22 cellular contexts compared by ENCODE assay signal in the genomic region with DNA sequence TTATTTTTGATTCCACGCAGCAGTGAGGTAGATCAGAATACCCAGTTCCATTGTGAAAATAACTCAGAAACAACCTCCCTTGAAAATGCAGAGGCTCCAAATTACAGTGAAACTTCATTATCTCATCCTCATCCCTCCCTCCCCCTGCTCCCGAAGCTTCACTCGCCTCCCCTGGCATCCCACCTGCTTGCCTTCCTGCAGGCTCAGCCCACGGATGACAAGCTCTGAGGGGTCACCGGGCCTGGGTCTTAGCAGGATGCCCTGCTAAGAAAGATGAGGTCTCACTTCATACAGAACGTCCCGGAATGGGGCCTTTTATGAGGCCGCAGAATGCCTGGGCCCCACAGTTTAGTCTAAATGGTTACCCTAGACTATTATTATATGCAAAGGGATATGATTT. TPM values are rescaled to one million over a fixed set of nuclear protein-coding genes. Genes with fewer than 3 reads are reported as not detected.
DNase-seq lines count a peak whose midpoint lies in the region; ATAC-seq and TF ChIP-seq lines count a peak whose summit lies in the region.
"Had no signal": no experiment of that assay in that cellular context is flagged by ENCODE, and none has a peak within 500 bp of the region (broad histone marks: within the 10 kb centered on the region; RNA-seq: fewer than 3 reads in every experiment).

No MANE protein-coding gene starts in this region.

- peaks cover 12% of the 10 kb centered on the region for H3K9me3 ChIP-seq in mesenchymal stem cell (ENCODE audit: control insufficient read depth, low read length)

- peaks cover 4% of the 10 kb centered on the region for H3K4me1 Mint-ChIP-seq in activated CD8-positive, alpha-beta memory T cell treated with anti-CD3 and anti-CD28 coated beads, Interleukin-2, amount 10 ng/mL, durations not matched to agents 7 days and 5 days

- peaks cover 8% of the 10 kb centered on the region for H3K9me3 Mint-ChIP-seq in activated CD8-positive, alpha-beta memory T cell treated with anti-CD3 and anti-CD28 coated beads, Interleukin-2, amount 10 ng/mL, durations not matched to agents 7 days and 5 days (ENCODE audit: low read depth)

- H3K27ac ChIP-seq in dorsolateral prefrontal cortex (peak overlapping the region in 46 of 59 donors; percentile 4 to 82 (median 63)), mesenchymal stem cell (ENCODE audit: low read length, poor library complexity, severe bottlenecking) (no peak overlapping the region)
- H3K27ac ChIP-seq: BLaER1 treated with 17β-estradiol and CSF1 and Interleukin-3, amounts not matched to agents 10 nM and 100 nM; KMS-11 had no signal

- no peak overlapping the region for H3K18ac ChIP-seq in mesenchymal stem cell (ENCODE audit: low read depth in 1 of 2, low read length in 2 of 2)

- no peak overlapping the region for H2BK120ac ChIP-seq in mesenchymal stem cell (ENCODE audit: low read depth, low read length)

- peaks cover 0 to 20% of the 10 kb centered on the region in 2 experiments for H3K36me3 ChIP-seq in mesenchymal stem cell (ENCODE audit: control insufficient read depth in 1 of 2, insufficient read depth in 2 of 2, low read depth in 1 of 2, low read length in 2 of 2)
- H3K36me3 ChIP-seq: BLaER1 treated with 17β-estradiol and CSF1 and Interleukin-3, amounts not matched to agents 10 nM and 100 nM had no signal

- no peak overlapping the region for H2BK12ac ChIP-seq in mesenchymal stem cell (ENCODE audit: low read length in 2 of 2)

- H3K4me1 ChIP-seq in mesenchymal stem cell (ENCODE audit: control insufficient read depth, insufficient read depth, low read depth, low read length), result peaks cover 5% of the 10 kb centered on the region

- H3K79me1 ChIP-seq in mesenchymal stem cell (replicated peaks; ENCODE audit: low read length, poor library complexity, severe bottlenecking), result peaks cover 28% of the 10 kb centered on the region

- no peak for ATAC-seq in activated CD8-positive, alpha-beta memory T cell treated with anti-CD3 and anti-CD28 coated beads, Interleukin-2, amount 10 ng/mL, durations not matched to agents 7 days and 5 days
- ATAC-seq in sciatic nerve (no peak), GM21447 (IDR thresholded peaks at IDR 0.05; ENCODE audit: unreplicated experiment) (no peak)
- ATAC-seq: CD8-positive, alpha-beta T cell; Panc1 had no signal

- H3K14ac ChIP-seq in mesenchymal stem cell (ENCODE audit: low read length in 2 of 2), result no peak overlapping the region

- H3K4ac ChIP-seq in mesenchymal stem cell (ENCODE audit: low read depth in 1 of 2, low read length in 2 of 2), result no peak overlapping the region

- H3K4me2 ChIP-seq in mesenchymal stem cell (ENCODE audit: low read length, poor library complexity, severe bottlenecking), result no peak overlapping the region
- H3K4me2 ChIP-seq: KMS-11 had no signal

- CTCF ChIA-PET in activated CD8-positive, alpha-beta memory T cell treated with anti-CD3 and anti-CD28 coated beads, Interleukin-2, amount 10 ng/mL, durations not matched to agents 7 days and 5 days (lab: Charles Lee), result no interaction called here

- no peak overlapping the region for H4K91ac ChIP-seq in mesenchymal stem cell (ENCODE audit: low read length)

- H3K27me3 ChIP-seq in dorsolateral prefrontal cortex, result peaks cover 0 to 8% (median 0%) of the 10 kb centered on the region in 45 donors
- peaks cover 0 to 16% of the 10 kb centered on the region in 2 experiments for H3K27me3 ChIP-seq in mesenchymal stem cell (ENCODE audit: control insufficient read depth in 1 of 2, insufficient read depth in 1 of 2, low read length in 2 of 2)
- H3K27me3 ChIP-seq: BLaER1 treated with 17β-estradiol and CSF1 and Interleukin-3, amounts not matched to agents 10 nM and 100 nM had no signal

- H2AK5ac ChIP-seq in mesenchymal stem cell (ENCODE audit: low read length, severe bottlenecking), result no peak overlapping the region

- peaks cover 21% of the 10 kb centered on the region for H3K27me3 Mint-ChIP-seq in activated CD8-positive, alpha-beta memory T cell treated with anti-CD3 and anti-CD28 coated beads, Interleukin-2, amount 10 ng/mL, durations not matched to agents 7 days and 5 days

- no peak overlapping the region for H4K8ac ChIP-seq in mesenchymal stem cell (ENCODE audit: low read length)

- TF ChIP-seq CTCF in dorsolateral prefrontal cortex (IDR thresholded peaks at IDR 0.05 in 54 of 56, conservative IDR thresholded peaks at IDR 0.05 in 2 of 56; ENCODE audit: low read depth in 1 of 56, partially characterized antibody in 56 of 56), result no peak

- 90% methylated on average over 7 of the region's 8 CpGs for WGBS in mesenchymal stem cell

- intact Hi-C loops in dorsolateral prefrontal cortex (cut with DNase I) (no loop called here), sciatic nerve (cut with DNase I) (no loop called here)

- peak; percentile 13 for DNase-seq in activated CD8-positive, alpha-beta memory T cell treated with anti-CD3 and anti-CD28 coated beads for 24 hours
- no peak for DNase-seq in activated CD8-positive, alpha-beta memory T cell treated with anti-CD3 and anti-CD28 coated beads, Interleukin-2, amount 10 ng/mL, durations not matched to agents 7 days and 5 days
- DNase-seq in dorsolateral prefrontal cortex, result peak in 4 of 10 donors; percentile 3 to 36 (median 25)
- peak; percentile 35 for DNase-seq in sciatic nerve (ENCODE audit: low spot score)
- peak; percentile 22 for DNase-seq in ureter (ENCODE audit: low spot score)
- no peak for DNase-seq in mesenchymal stem cell
- no peak for DNase-seq in stimulated activated CD4-positive, alpha-beta T cell treated with anti-CD3 and anti-CD28 coated beads, Interleukin-4, amount 100 ng/mL, for 4 hours
- DNase-seq: 8988T; IMR-90; NCI-H1092 treated with DMSO at 0.1 percent for 48 hours; NCI-H1436 treated with DMSO at 0.1 percent for 48 hours; NCI-H1930; NCI-H345; NCI-H524; NCI-H774; NK-92 treated with Interleukin-12 subunit alpha and Interleukin-12 subunit beta, amount 100 ng/mL, for 24 hours had no signal

- H3K36me3 Mint-ChIP-seq in activated CD8-positive, alpha-beta memory T cell treated with anti-CD3 and anti-CD28 coated beads, Interleukin-2, amount 10 ng/mL, durations not matched to agents 7 days and 5 days, result peaks cover 9% of the 10 kb centered on the region
- H3K36me3 Mint-ChIP-seq: CD8-positive, alpha-beta T cell had no signal

- no peak overlapping the region for H3K27ac Mint-ChIP-seq in activated CD8-positive, alpha-beta memory T cell treated with anti-CD3 and anti-CD28 coated beads, Interleukin-2, amount 10 ng/mL, durations not matched to agents 7 days and 5 days
- H3K27ac Mint-ChIP-seq: CD8-positive, alpha-beta T cell had no signal

- no peak overlapping the region for H3K9ac ChIP-seq in mesenchymal stem cell (ENCODE audit: low read length)
- H3K9ac ChIP-seq: BLaER1 treated with 17β-estradiol and CSF1 and Interleukin-3, amounts not matched to agents 10 nM and 100 nM; KMS-11 had no signal

- no peak overlapping the region for H2AFZ ChIP-seq in mesenchymal stem cell (ENCODE audit: low read depth, low read length)

- H3K23ac ChIP-seq in mesenchymal stem cell (ENCODE audit: low read length in 2 of 2), result no peak overlapping the region

- H3K4me3 ChIP-seq in dorsolateral prefrontal cortex (no peak overlapping the region), mesenchymal stem cell (ENCODE audit: insufficient read depth in 1 of 2, low read depth in 1 of 2, low read length in 2 of 2) (no peak overlapping the region)
- H3K4me3 ChIP-seq: BLaER1 treated with 17β-estradiol and CSF1 and Interleukin-3, amounts not matched to agents 10 nM and 100 nM had no signal

- no peak overlapping the region for H3K4me3 Mint-ChIP-seq in activated CD8-positive, alpha-beta memory T cell treated with anti-CD3 and anti-CD28 coated beads, Interleukin-2, amount 10 ng/mL, durations not matched to agents 7 days and 5 days
- H3K4me3 Mint-ChIP-seq: CD8-positive, alpha-beta T cell had no signal

- H2BK15ac ChIP-seq in mesenchymal stem cell (ENCODE audit: low read depth, poor library complexity, severe bottlenecking), result no peak overlapping the region

- no peak overlapping the region for H2BK5ac ChIP-seq in mesenchymal stem cell (ENCODE audit: low read depth, low read length, poor library complexity, severe bottlenecking)

RNA-seq across cellular contexts. Expression of gene FXYD6, which starts 20.2 kb away (rescaled TPM):
- total RNA-seq in activated CD8-positive, alpha-beta memory T cell treated with anti-CD3 and anti-CD28 coated beads, Interleukin-2, amount 10 ng/mL, durations not matched to agents 7 days and 5 days, result under 1 TPM; 0.12 to 0.20 TPM
- total RNA-seq in dorsolateral prefrontal cortex, result 100 to 1,000 TPM; 188 to 567 (median 374) TPM
- 141 TPM for total RNA-seq in sciatic nerve
- 41.8 TPM for total RNA-seq in ureter
- 52.5 TPM for polyA plus RNA-seq in mesenchymal stem cell (2013, experiment 1 of 2)
- 53.1 TPM for polyA plus RNA-seq in mesenchymal stem cell (2013, experiment 2 of 2)
- total RNA-seq: CD8-positive, alpha-beta T cell; G401; IMR-90 had no signal

RNA-seq across cellular contexts. Expression of gene FXYD2, which starts 31.7 kb away (rescaled TPM):
- 10 to 100 TPM; 13.1 to 19.0 TPM for total RNA-seq in activated CD8-positive, alpha-beta memory T cell treated with anti-CD3 and anti-CD28 coated beads, Interleukin-2, amount 10 ng/mL, durations not matched to agents 7 days and 5 days
- total RNA-seq in dorsolateral prefrontal cortex (10 to 100 TPM in 5 of 120 experiments, 1 to 10 TPM in 115; 1.5 to 14.9 (median 4.6) TPM), sciatic nerve (6.6 TPM), ureter (1.6 TPM)
- 1.0 TPM for polyA plus RNA-seq in mesenchymal stem cell (2013, experiment 1 of 2)
- 0.58 TPM for polyA plus RNA-seq in mesenchymal stem cell (2013, experiment 2 of 2)
- total RNA-seq: G401, IMR-90 had no signal

RNA-seq across cellular contexts. Expression of gene DSCAML1, which starts 59.2 kb away (rescaled TPM):
- 1 to 10 TPM in 1 of 2 experiments, under 1 TPM in 1; 0.42 to 1.4 TPM for total RNA-seq in activated CD8-positive, alpha-beta memory T cell treated with anti-CD3 and anti-CD28 coated beads, Interleukin-2, amount 10 ng/mL, durations not matched to agents 7 days and 5 days
- total RNA-seq in dorsolateral prefrontal cortex (10 to 100 TPM; 16.1 to 61.7 (median 35.6) TPM), sciatic nerve (4.2 TPM), ureter (0.81 TPM)
- not detected for polyA plus RNA-seq in mesenchymal stem cell (2013, experiment 1 of 2)
- not detected for polyA plus RNA-seq in mesenchymal stem cell (2013, experiment 2 of 2)
- total RNA-seq: G401, IMR-90 had no signal
- polyA plus RNA-seq: IMR-90 had no signal

Comparison
In these comparisons a context has a peak if more than half of its experiments do, and no peak if none do; other contexts are left out.
1. DNase-seq: peak in activated CD8-positive, alpha-beta memory T cell treated with anti-CD3 and anti-CD28 coated beads for 24 hours (single experiment), sciatic nerve (single experiment) and ureter (single experiment); none in activated CD8-positive, alpha-beta memory T cell treated with anti-CD3 and anti-CD28 coated beads, Interleukin-2, amount 10 ng/mL, durations not matched to agents 7 days and 5 days (single experiment), mesenchymal stem cell (single experiment) and stimulated activated CD4-positive, alpha-beta T cell treated with anti-CD3 and anti-CD28 coated beads, Interleukin-4, amount 100 ng/mL, for 4 hours (0 of 2).
2. RNA of gene FXYD6, which starts 20.2 kb away (total RNA-seq): 188 to 567 TPM in dorsolateral prefrontal cortex, 141 TPM in sciatic nerve (single experiment) and 41.8 TPM in ureter (single experiment); 0.12 to 0.20 TPM in activated CD8-positive, alpha-beta memory T cell treated with anti-CD3 and anti-CD28 coated beads, Interleukin-2, amount 10 ng/mL, durations not matched to agents 7 days and 5 days; every median in the first group is over 10 times any median in the second.